Comparison of ENCODE assay signal across 1 cellular context in genomic region chr5:145680744-145681143, GRCh38.
TF ChIP-seq lines count a peak whose summit lies in the region.

No MANE protein-coding gene starts in this region.

TF ChIP-seq in HepG2, 621 proteins besides CTCF, POLR2A, EP300 and RAD21 (continued from another document):
- no peak for TF ChIP-seq ZHX2 (IDR thresholded peaks at IDR 0.05; ENCODE audit: low read depth)
- TF ChIP-seq ZHX2 (CRISPR knock-in tag; IDR thresholded peaks at IDR 0.05; ENCODE audit: borderline replicate concordance) = no peak
- TF ChIP-seq SRSF9 (IDR thresholded peaks at IDR 0.05; ENCODE audit: borderline replicate concordance, insufficient read depth, low read depth, low read length, poor library complexity, severe bottlenecking) = no peak
- TF ChIP-seq AHDC1 (CRISPR knock-in tag; IDR thresholded peaks at IDR 0.05; ENCODE audit: borderline replicate concordance) = no peak
- no peak for TF ChIP-seq TCF12 (IDR thresholded peaks at IDR 0.05)
- TF ChIP-seq TCF12 (CRISPR knock-in tag; IDR thresholded peaks at IDR 0.05) = no peak
- TF ChIP-seq SNRNP70 (IDR thresholded peaks at IDR 0.05; ENCODE audit: low read depth, low read length) = no peak
- TF ChIP-seq KLF11 (CRISPR knock-in tag; IDR thresholded peaks at IDR 0.05) = no peak
- TF ChIP-seq CSRNP2 (CRISPR knock-in tag; conservative IDR thresholded peaks at IDR 0.05; ENCODE audit: low read depth) = no peak
- no peak for TF ChIP-seq ZNF724P (CRISPR knock-in tag; IDR thresholded peaks at IDR 0.05; ENCODE audit: borderline replicate concordance)
- TF ChIP-seq CSRNP1 (CRISPR knock-in tag; IDR thresholded peaks at IDR 0.05) = no peak
- TF ChIP-seq ZBTB7A (CRISPR knock-in tag; IDR thresholded peaks at IDR 0.05) = no peak
- TF ChIP-seq CREM (IDR thresholded peaks at IDR 0.05) = no peak
- TF ChIP-seq CREM (CRISPR knock-in tag; IDR thresholded peaks at IDR 0.05) = no peak
- TF ChIP-seq GABPA (IDR thresholded peaks at IDR 0.05; ENCODE audit: low read depth, low read length) = no peak
- TF ChIP-seq GABPA (CRISPR knock-in tag; IDR thresholded peaks at IDR 0.05; ENCODE audit: low read depth) = no peak
- TF ChIP-seq PREB (CRISPR knock-in tag; IDR thresholded peaks at IDR 0.05) = no peak
TF ChIP-seq in HepG2: peak in this region for 0.
